Comparison of ENCODE assay signal across 27 cellular contexts in the genomic region with DNA sequence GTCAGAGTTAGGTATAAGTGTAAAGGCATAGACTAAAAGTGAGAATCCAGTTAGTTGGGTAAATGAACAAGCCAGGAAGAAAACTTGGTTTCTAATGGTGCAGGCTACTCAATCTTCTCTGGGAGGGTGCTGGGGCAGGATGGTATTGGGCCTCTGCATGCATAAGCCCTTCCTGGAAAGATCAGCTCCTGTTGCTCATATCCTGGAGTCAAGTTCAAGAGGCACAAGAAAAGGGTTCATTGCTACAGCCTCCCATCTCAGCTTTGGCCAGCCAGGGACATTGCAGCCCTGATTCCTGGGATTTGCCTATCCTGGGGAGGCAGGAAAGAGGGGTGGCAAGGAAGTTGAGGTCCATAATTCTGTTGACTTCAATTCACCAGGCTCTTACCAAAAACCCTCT.
"Had no signal": no experiment of that assay in that cellular context is flagged by ENCODE, and none has a peak within 500 bp of the region (broad histone marks: within the 10 kb centered on the region; RNA-seq: fewer than 3 reads in every experiment).

No MANE protein-coding gene starts in this region.

- DNase-seq: activated CD4-positive, alpha-beta memory T cell treated with anti-CD3 and anti-CD28 coated beads, Interleukin-2, amount 10 ng/mL, durations not matched to agents 7 days and 5 days; activated CD4-positive, alpha-beta T cell treated with anti-CD3 and anti-CD28 coated beads for 36 hours; activated CD4-positive, alpha-beta T cell treated with anti-CD3 and anti-CD28 coated beads, Interleukin-2, amount 10 ng/mL, durations not matched to agents 7 days and 5 days; activated CD4-positive, alpha-beta T cell treated with anti-CD3 and anti-CD28 coated beads, Interleukin-2, amount 50 U/mL, for 4 hours; activated CD4-positive, CD25-positive, alpha-beta regulatory T cell; activated CD4-positive, CD25-positive, alpha-beta regulatory T cell treated with anti-CD3 and anti-CD28 coated beads, Interleukin-2, amount 50 U/mL, for 72 hours; activated effector memory CD4-positive, alpha-beta T cell treated with anti-CD3 and anti-CD28 coated beads, Interleukin-2, amount 50 U/mL, for 16 hours; activated naive CD4-positive, alpha-beta T cell treated with anti-CD3 and anti-CD28 coated beads for 36 hours; activated naive CD8-positive, alpha-beta T cell treated with anti-CD3 and anti-CD28 coated beads for 36 hours; activated naive CD8-positive, alpha-beta T cell treated with anti-CD3 and anti-CD28 coated beads, Interleukin-2, amount 50 U/mL, for 24 hours; activated T-cell treated with anti-CD3 and anti-CD28 coated beads, Interleukin-2, amount 50 U/mL, for 1 hour; activated T-cell treated with anti-CD3 and anti-CD28 coated beads, Interleukin-2, amount 50 U/mL, for 48 hours; adrenal gland; amygdala; aorta; body of pancreas; caudate nucleus; cortex of kidney; effector CD8-positive, alpha-beta T cell; foreskin keratinocyte; gastrocnemius medialis; heart right ventricle; SW 1271; T-cell had no signal

- H3K4me3 ChIP-seq: adrenal gland, body of pancreas, gastrocnemius medialis, heart right ventricle had no signal

- H3K9me3 ChIP-seq: adrenal gland, gastrocnemius medialis had no signal

- ATAC-seq: activated CD4-positive, alpha-beta T cell treated with anti-CD3 and anti-CD28 coated beads for 36 hours; activated naive CD8-positive, alpha-beta T cell treated with anti-CD3 and anti-CD28 coated beads, Interleukin-2, amount 50 U/mL, for 24 hours; body of pancreas; esophagus mucosa; foreskin keratinocyte; gastrocnemius medialis; heart right ventricle; T-cell had no signal

- H3K4me1 ChIP-seq: gastrocnemius medialis had no signal

- H3K27ac ChIP-seq: adrenal gland, body of pancreas, foreskin keratinocyte, gastrocnemius medialis, heart right ventricle had no signal

- H3K27me3 ChIP-seq: adrenal gland, body of pancreas, gastrocnemius medialis had no signal

- H3K36me3 ChIP-seq: adrenal gland, gastrocnemius medialis, heart right ventricle had no signal

- FAIRE-seq: colon, endometrium had no signal
